ENCODE assay signal across 11 cellular contexts in the genomic region with DNA sequence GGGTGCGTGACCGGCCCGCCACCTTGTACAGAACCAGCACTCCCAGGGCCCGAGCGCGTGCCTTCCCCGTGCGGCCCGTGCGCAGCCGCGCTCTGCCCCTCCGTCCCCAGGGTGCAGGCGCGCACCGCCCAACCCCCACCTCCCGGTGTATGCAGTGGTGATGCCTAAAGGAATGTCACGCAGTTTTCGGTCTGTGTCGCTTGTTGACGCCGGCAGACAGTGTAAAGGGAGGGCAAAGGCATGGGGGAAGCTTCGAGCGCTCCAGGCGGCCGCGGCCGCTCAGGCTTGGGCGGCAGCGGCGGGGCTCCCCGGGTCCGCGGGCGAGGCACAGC. TPM values are rescaled to one million over a fixed set of nuclear protein-coding genes. Genes with fewer than 3 reads are reported as not detected.
DNase-seq lines count a peak whose midpoint lies in the region; ATAC-seq and TF ChIP-seq lines count a peak whose summit lies in the region.
"Had no signal": no experiment of that assay in that cellular context is flagged by ENCODE, and none has a peak within 500 bp of the region (broad histone marks: within the 10 kb centered on the region; RNA-seq: fewer than 3 reads in every experiment).

No MANE protein-coding gene starts in this region.

- no peaks in the 10 kb centered on the region for H3K36me3 Mint-ChIP-seq in activated naive CD4-positive, alpha-beta T cell treated with anti-CD3 and anti-CD28 coated beads, Interleukin-2, amount 50 U/mL, for 24 hours
- no peaks in the 10 kb centered on the region for H3K36me3 Mint-ChIP-seq in activated T-helper 17 cell treated with anti-CD3 and anti-CD28 coated beads, Interleukin-2, amount 50 U/mL, for 72 hours (ENCODE audit: low read depth)

- H3K4me1 ChIP-seq in left lung, result peaks cover 8 to 23% of the 10 kb centered on the region in 2 donors
- H3K4me1 ChIP-seq in transverse colon, result peaks cover 10 to 37% (median 32%) of the 10 kb centered on the region in 4 donors
- peaks cover 7 to 26% of the 10 kb centered on the region in 2 donors for H3K4me1 ChIP-seq in thyroid gland

- H3K9me3 Mint-ChIP-seq in activated naive CD4-positive, alpha-beta T cell treated with anti-CD3 and anti-CD28 coated beads, Interleukin-2, amount 50 U/mL, for 24 hours, result no peaks in the 10 kb centered on the region
- no peaks in the 10 kb centered on the region for H3K9me3 Mint-ChIP-seq in activated T-helper 17 cell treated with anti-CD3 and anti-CD28 coated beads, Interleukin-2, amount 50 U/mL, for 72 hours

- H3K4me3 Mint-ChIP-seq in activated naive CD4-positive, alpha-beta T cell treated with anti-CD3 and anti-CD28 coated beads, Interleukin-2, amount 50 U/mL, for 24 hours, result peak overlapping the region; percentile 52
- no peak overlapping the region for H3K4me3 Mint-ChIP-seq in activated T-helper 17 cell treated with anti-CD3 and anti-CD28 coated beads, Interleukin-2, amount 50 U/mL, for 72 hours

- no peak for DNase-seq in activated naive CD4-positive, alpha-beta T cell treated with Interleukin-2 at 50 U/mL for 16 hours
- no peak for DNase-seq in left lung
- no peak for DNase-seq in transverse colon
- no peak for DNase-seq in thyroid gland
- DNase-seq in NCI-H748 treated with DMSO at 0.1 percent for 48 hours (lab: John Stamatoyannopoulos, UW), result no peak
- no peak for DNase-seq in A172 (ENCODE audit: low spot score)
- DNase-seq: T-helper 1 cell had no signal

- WGBS in transverse colon (ENCODE audit: low coverage in 1 of 2), 2 donors, result 1% methylated on average over 30 of the region's 35 CpGs; no CpG with 5 or more reads in 1 of the 2 donors
- 0 to 2% methylated on average over 1 to 9 of the region's 35 CpGs for WGBS in thyroid gland, 2 donors

- no peak for TF ChIP-seq EP300 in transverse colon (IDR thresholded peaks at IDR 0.05; ENCODE audit: low read depth)

- no peak overlapping the region for H3K4me3 ChIP-seq in left lung
- peak overlapping the region in 3 of 4 donors; percentile 30 to 48 (median 46) for H3K4me3 ChIP-seq in transverse colon
- peak overlapping the region in 1 of 3 donors; percentile 17 for H3K4me3 ChIP-seq in thyroid gland (replicated peaks in 1 of 3)

- H3K9me3 ChIP-seq in left lung (no peaks in the 10 kb centered on the region), transverse colon (no peaks in the 10 kb centered on the region), thyroid gland (no peaks in the 10 kb centered on the region)

- TF ChIP-seq CTCF in left lung (IDR thresholded peaks at IDR 0.05) (no peak), transverse colon (IDR thresholded peaks at IDR 0.05) (no peak), thyroid gland (IDR thresholded peaks at IDR 0.05) (no peak)

- no peak overlapping the region for H3K27ac Mint-ChIP-seq in activated naive CD4-positive, alpha-beta T cell treated with anti-CD3 and anti-CD28 coated beads, Interleukin-2, amount 50 U/mL, for 24 hours
- H3K27ac Mint-ChIP-seq in activated T-helper 17 cell treated with anti-CD3 and anti-CD28 coated beads, Interleukin-2, amount 50 U/mL, for 72 hours, result no peak overlapping the region

- TF ChIP-seq POLR2A in transverse colon (IDR thresholded peaks at IDR 0.05) (no peak), thyroid gland (IDR thresholded peaks at IDR 0.05) (no peak)

- peak; percentile 9 for ATAC-seq in activated T-helper 17 cell treated with anti-CD3 and anti-CD28 coated beads, Interleukin-2, amount 50 U/mL, for 72 hours (replicated peaks)
- ATAC-seq in left lung, result peak; percentile 17

- H3K27me3 Mint-ChIP-seq in activated naive CD4-positive, alpha-beta T cell treated with anti-CD3 and anti-CD28 coated beads, Interleukin-2, amount 50 U/mL, for 24 hours, result peaks cover 15% of the 10 kb centered on the region
- H3K27me3 Mint-ChIP-seq in activated T-helper 17 cell treated with anti-CD3 and anti-CD28 coated beads, Interleukin-2, amount 50 U/mL, for 72 hours, result peaks cover 10% of the 10 kb centered on the region

- intact Hi-C loops in left lung (cut with DNase I) (no loop called here), transverse colon (cut with DNase I; ENCODE audit: low total_unique reads) (no loop called here), thyroid gland (cut with DNase I) (no loop called here)

- no peak overlapping the region for H3K27ac ChIP-seq in left lung
- H3K27ac ChIP-seq in transverse colon, result peak overlapping the region; percentile 4 to 72 (median 48)
- no peak overlapping the region for H3K27ac ChIP-seq in thyroid gland

- in situ Hi-C loops in transverse colon (cut with MboI; ENCODE audit: low pct_ligation_motif_present in 1 of 4, low pct_unique_long_range_greater_than_20kb in 1 of 4, low sequenced_read_pairs in 3 of 4), result no loop called here

- H3K27me3 ChIP-seq in left lung, result peaks cover 72 to 100% of the 10 kb centered on the region in 2 donors
- peaks cover 100% of the 10 kb centered on the region for H3K27me3 ChIP-seq in transverse colon
- peaks cover 31% of the 10 kb centered on the region for H3K27me3 ChIP-seq in thyroid gland

- peaks cover 4% of the 10 kb centered on the region for H3K4me1 Mint-ChIP-seq in activated naive CD4-positive, alpha-beta T cell treated with anti-CD3 and anti-CD28 coated beads, Interleukin-2, amount 50 U/mL, for 24 hours
- H3K4me1 Mint-ChIP-seq in activated T-helper 17 cell treated with anti-CD3 and anti-CD28 coated beads, Interleukin-2, amount 50 U/mL, for 72 hours, result no peaks in the 10 kb centered on the region

- no peaks in the 10 kb centered on the region for H3K36me3 ChIP-seq in left lung
- no peaks in the 10 kb centered on the region for H3K36me3 ChIP-seq in transverse colon
- H3K36me3 ChIP-seq in thyroid gland, result no peaks in the 10 kb centered on the region

RNA-seq across cellular contexts. Expression of gene LRRC26, which starts 1.3 kb away (rescaled TPM):
- not detected for total RNA-seq in activated T-helper 17 cell treated with anti-CD3 and anti-CD28 coated beads, Interleukin-2, amount 50 U/mL, for 72 hours
- total RNA-seq in left lung (under 1 TPM in 1 of 2 donors, not detected in 1; 0.55 TPM), transverse colon (100 to 1,000 TPM in 1 of 4 donors, 10 to 100 TPM in 3; 31.8 to 437 (median 64.8) TPM), thyroid gland (not detected)
- not detected in 2 replicates for total RNA-seq in A172 (2014; rRNA removed; shearing (Covaris generic))
- total RNA-seq: dermis microvascular lymphatic vessel endothelial cell, renal cortical epithelial cell had no signal

RNA-seq across cellular contexts. Expression of gene TMEM210, which starts 3.3 kb away (rescaled TPM):
- not detected for total RNA-seq in activated T-helper 17 cell treated with anti-CD3 and anti-CD28 coated beads, Interleukin-2, amount 50 U/mL, for 72 hours
- total RNA-seq in left lung (not detected), transverse colon (not detected), thyroid gland (not detected)
- not detected in 2 replicates for total RNA-seq in A172 (2014; rRNA removed; shearing (Covaris generic))
- total RNA-seq: dermis microvascular lymphatic vessel endothelial cell, renal cortical epithelial cell had no signal

RNA-seq across cellular contexts. Expression of gene ANAPC2, which starts 19.8 kb away (rescaled TPM):
- 10 to 100 TPM; 50.6 to 53.1 TPM for total RNA-seq in activated T-helper 17 cell treated with anti-CD3 and anti-CD28 coated beads, Interleukin-2, amount 50 U/mL, for 72 hours
- total RNA-seq in left lung (10 to 100 TPM; 43.5 to 52.3 TPM), transverse colon (100 to 1,000 TPM in 2 of 4 donors, 10 to 100 TPM in 2; 37.0 to 176 (median 70.3) TPM), thyroid gland (10 to 100 TPM; 25.6 to 34.1 (median 31.8) TPM)
- 23.1 and 29.2 TPM in 2 replicates for total RNA-seq in A172 (2014; rRNA removed; shearing (Covaris generic))

RNA-seq across cellular contexts. Expression of gene SSNA1, which starts 19.9 kb away (rescaled TPM):
- total RNA-seq in activated T-helper 17 cell treated with anti-CD3 and anti-CD28 coated beads, Interleukin-2, amount 50 U/mL, for 72 hours, result 10 to 100 TPM; 43.7 to 84.7 TPM
- total RNA-seq in left lung (10 to 100 TPM; 59.1 to 68.0 TPM), transverse colon (100 to 1,000 TPM in 2 of 4 donors, 10 to 100 TPM in 2; 93.5 to 104 (median 99.8) TPM), thyroid gland (10 to 100 TPM; 42.0 to 97.5 (median 62.8) TPM)
- total RNA-seq in A172 (2014; rRNA removed; shearing (Covaris generic)), result 257 and 270 TPM in 2 replicates

RNA-seq across cellular contexts. Expression of gene GRIN1, which starts 29.6 kb away (rescaled TPM):
- 1 to 10 TPM in 1 of 2 donors, under 1 TPM in 1; 0.06 to 1.2 TPM for total RNA-seq in activated T-helper 17 cell treated with anti-CD3 and anti-CD28 coated beads, Interleukin-2, amount 50 U/mL, for 72 hours
- under 1 TPM; 0.17 to 0.55 TPM for total RNA-seq in left lung
- under 1 TPM in 1 of 4 donors, not detected in 3; 0.14 TPM for total RNA-seq in transverse colon
- not detected for total RNA-seq in thyroid gland
- not detected in 2 replicates for total RNA-seq in A172 (2014; rRNA removed; shearing (Covaris generic))
- total RNA-seq: dermis microvascular lymphatic vessel endothelial cell had no signal

Comparison
In these comparisons a context has a peak if more than half of its experiments do, and no peak if none do; other contexts are left out.
1. H3K27ac ChIP-seq: peak in transverse colon (4 of 4); none in left lung (0 of 2) and thyroid gland (0 of 3).
2. H3K4me3 ChIP-seq: peak in transverse colon (3 of 4); none in left lung (0 of 2).
3. RNA of gene LRRC26, which starts 1.3 kb away (total RNA-seq): 31.8 to 437 TPM in transverse colon; 0.55 TPM in left lung, not detected in activated T-helper 17 cell treated with anti-CD3 and anti-CD28 coated beads, Interleukin-2, amount 50 U/mL, for 72 hours, not detected in thyroid gland and not detected in A172; every median in the first group is over 10 times any median in the second.